ENCODE assay signal across 22 cellular contexts in the genomic region with DNA sequence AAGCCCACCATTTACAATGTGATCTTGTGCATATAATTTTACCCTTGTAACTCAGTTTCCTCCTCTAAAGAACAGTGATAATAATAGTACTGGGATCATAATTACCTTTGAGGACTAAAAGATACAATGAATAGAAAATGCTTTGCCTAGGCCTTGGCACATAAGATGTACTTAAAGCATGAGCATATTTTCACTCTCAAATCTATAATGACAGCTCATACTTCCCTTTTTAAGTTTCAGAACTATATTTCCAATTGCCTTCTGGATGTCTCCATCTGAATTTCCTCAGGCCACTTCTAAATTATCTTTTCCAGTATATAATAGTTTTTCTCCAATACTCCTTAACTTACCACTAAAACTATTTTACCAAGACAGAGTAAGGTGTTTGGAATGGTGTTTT. TPM values are rescaled to one million over a fixed set of nuclear protein-coding genes. Genes with fewer than 3 reads are reported as not detected.
"Had no signal": no experiment of that assay in that cellular context is flagged by ENCODE, and none has a peak within 500 bp of the region (broad histone marks: within the 10 kb centered on the region; RNA-seq: fewer than 3 reads in every experiment).

No MANE protein-coding gene starts in this region.

- H3K4me1 Mint-ChIP-seq: activated naive CD8-positive, alpha-beta T cell treated with anti-CD3 and anti-CD28 coated beads, Interleukin-2, amount 50 U/mL, for 24 hours; memory B cell had no signal

- H3K27ac ChIP-seq: neutrophil, pancreas, psoas muscle, right atrium auricular region, spleen, thoracic aorta, upper lobe of left lung had no signal

- H3K4me3 Mint-ChIP-seq: activated CD8-positive, alpha-beta T cell treated with anti-CD3 and anti-CD28 coated beads, Interleukin-2, amount 10 ng/mL, durations not matched to agents 7 days and 5 days; activated naive CD8-positive, alpha-beta T cell treated with anti-CD3 and anti-CD28 coated beads, Interleukin-2, amount 50 U/mL, for 24 hours; activated T-helper 1 cell treated with anti-CD3 and anti-CD28 coated beads, Interleukin-12 subunit alpha, Interleukin-12 subunit beta, Interleukin-2, Interleukin-4 antibody, amounts not matched to agents 30 ng/mL and 10 ng/mL and 1 ng/mL, durations not matched to agents 14 hours and 24 hours and 36 hours; memory B cell; natural killer cell treated with Interleukin-12 subunit alpha and Interleukin-12 subunit beta and Interleukin-15 and Interleukin-18, amount 100 ng/mL, for 72 hours had no signal

- H3K27ac Mint-ChIP-seq: activated CD8-positive, alpha-beta T cell treated with anti-CD3 and anti-CD28 coated beads, Interleukin-2, amount 10 ng/mL, durations not matched to agents 7 days and 5 days; activated naive CD8-positive, alpha-beta T cell treated with anti-CD3 and anti-CD28 coated beads, Interleukin-2, amount 50 U/mL, for 24 hours; activated T-helper 1 cell treated with anti-CD3 and anti-CD28 coated beads, Interleukin-12 subunit alpha, Interleukin-12 subunit beta, Interleukin-2, Interleukin-4 antibody, amounts not matched to agents 30 ng/mL and 10 ng/mL and 1 ng/mL, durations not matched to agents 14 hours and 24 hours and 36 hours; memory B cell; natural killer cell treated with Interleukin-12 subunit alpha and Interleukin-12 subunit beta and Interleukin-15 and Interleukin-18, amount 100 ng/mL, for 72 hours had no signal

- H3K9me3 Mint-ChIP-seq: activated naive CD8-positive, alpha-beta T cell treated with anti-CD3 and anti-CD28 coated beads, Interleukin-2, amount 50 U/mL, for 24 hours; activated T-helper 1 cell treated with anti-CD3 and anti-CD28 coated beads, Interleukin-12 subunit alpha, Interleukin-12 subunit beta, Interleukin-2, Interleukin-4 antibody, amounts not matched to agents 30 ng/mL and 10 ng/mL and 1 ng/mL, durations not matched to agents 14 hours and 24 hours and 36 hours; memory B cell; natural killer cell treated with Interleukin-12 subunit alpha and Interleukin-12 subunit beta and Interleukin-15 and Interleukin-18, amount 100 ng/mL, for 72 hours had no signal

- DNase-seq: activated CD4-positive, alpha-beta T cell treated with anti-CD3 and anti-CD28 coated beads for 1 hour; activated CD4-positive, alpha-beta T cell treated with anti-CD3 and anti-CD28 coated beads, Interleukin-2, amount 50 U/mL, for 1 hour; activated CD8-positive, alpha-beta T cell treated with anti-CD3 and anti-CD28 coated beads, Interleukin-2, amount 10 ng/mL, durations not matched to agents 7 days and 5 days; activated gamma-delta T cell; activated naive CD4-positive, alpha-beta T cell treated with anti-CD3 and anti-CD28 coated beads, Interleukin-2, amount 50 U/mL, for 16 hours; activated naive CD8-positive, alpha-beta T cell treated with anti-CD3 and anti-CD28 coated beads, Interleukin-2, amount 50 U/mL, for 24 hours; cerebellar nuclear complex; cortex of kidney; left colon; pancreas; psoas muscle; spleen; stimulated activated CD4-positive, alpha-beta T cell treated with anti-CD3 and anti-CD28 coated beads, Interleukin-4, amount 100 ng/mL, for 24 hours; stimulated activated naive CD4-positive, alpha-beta T cell treated with Interleukin-2 at 50 U/mL for 16 hours; upper lobe of left lung had no signal

- H3K27me3 Mint-ChIP-seq: memory B cell had no signal

- FAIRE-seq: keratinocyte, pancreas had no signal

- H3K36me3 Mint-ChIP-seq: memory B cell; natural killer cell treated with Interleukin-12 subunit alpha and Interleukin-12 subunit beta and Interleukin-15 and Interleukin-18, amount 100 ng/mL, for 72 hours had no signal

RNA-seq across cellular contexts. Expression of a gene that starts 13.3 kb away (rescaled TPM):
- total RNA-seq: activated CD8-positive, alpha-beta T cell treated with anti-CD3 and anti-CD28 coated beads, Interleukin-2, amount 10 ng/mL, durations not matched to agents 7 days and 5 days had no signal
